ENCODE assay signal across 19 cellular contexts in the genomic region with DNA sequence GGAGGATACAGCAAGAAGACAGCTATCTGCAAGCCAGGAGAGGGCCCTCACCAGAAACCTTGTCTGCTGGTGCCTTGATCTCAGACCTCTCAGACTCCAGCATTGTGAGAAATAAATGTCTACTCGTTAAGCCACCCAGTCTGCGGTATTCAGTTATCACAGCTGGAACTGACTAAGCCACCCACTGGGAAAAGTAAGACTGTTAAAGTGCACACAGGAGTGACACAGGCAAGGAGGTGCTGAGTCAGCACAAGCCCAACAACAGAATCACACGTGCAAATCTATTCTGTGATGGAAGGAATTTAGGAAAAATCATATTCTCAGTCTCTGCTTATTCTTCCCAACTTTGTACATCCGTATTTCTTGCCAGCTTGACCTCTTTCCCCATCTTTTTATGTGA.
"Had no signal": no experiment of that assay in that cellular context is flagged by ENCODE, and none has a peak within 500 bp of the region (broad histone marks: within the 10 kb centered on the region; RNA-seq: fewer than 3 reads in every experiment).

No MANE protein-coding gene starts in this region.

- H3K4me1 ChIP-seq: breast epithelium, heart left ventricle, parathyroid adenoma, tibial nerve, uterus had no signal

- H3K9ac ChIP-seq: parathyroid adenoma had no signal

- H3K36me3 Mint-ChIP-seq: activated naive CD8-positive, alpha-beta T cell treated with anti-CD3 and anti-CD28 coated beads for 36 hours had no signal

- H3K27ac Mint-ChIP-seq: activated naive CD8-positive, alpha-beta T cell treated with anti-CD3 and anti-CD28 coated beads for 36 hours; activated T-helper 1 cell treated with anti-CD3 and anti-CD28 coated beads, Interleukin-12 subunit alpha, Interleukin-12 subunit beta, Interleukin-2, Interleukin-4 antibody, amounts not matched to agents 30 ng/mL and 10 ng/mL and 1 ng/mL, durations not matched to agents 14 hours and 24 hours and 36 hours; dendritic cell treated with granulocyte-macrophage colony-stimulating factor and Interleukin-4, amounts not matched to agents 40 ng/mL and 50 ng/mL, for 4 days had no signal

- H3K4me3 Mint-ChIP-seq: activated naive CD8-positive, alpha-beta T cell treated with anti-CD3 and anti-CD28 coated beads for 36 hours; activated T-helper 1 cell treated with anti-CD3 and anti-CD28 coated beads, Interleukin-12 subunit alpha, Interleukin-12 subunit beta, Interleukin-2, Interleukin-4 antibody, amounts not matched to agents 30 ng/mL and 10 ng/mL and 1 ng/mL, durations not matched to agents 14 hours and 24 hours and 36 hours; dendritic cell treated with granulocyte-macrophage colony-stimulating factor and Interleukin-4, amounts not matched to agents 40 ng/mL and 50 ng/mL, for 4 days had no signal

- ATAC-seq: activated CD4-positive, CD25-positive, alpha-beta regulatory T cell treated with anti-CD3 and anti-CD28 coated beads, Interleukin-2, amount 50 U/mL, for 24 hours; heart left ventricle; left cardiac atrium had no signal

- H3K9me3 ChIP-seq: tibial nerve, uterus had no signal

- H3K27me3 Mint-ChIP-seq: activated naive CD8-positive, alpha-beta T cell treated with anti-CD3 and anti-CD28 coated beads for 36 hours; dendritic cell treated with granulocyte-macrophage colony-stimulating factor and Interleukin-4, amounts not matched to agents 40 ng/mL and 50 ng/mL, for 4 days had no signal

- H2AFZ ChIP-seq: parathyroid adenoma had no signal

- H3K9me3 Mint-ChIP-seq: activated naive CD8-positive, alpha-beta T cell treated with anti-CD3 and anti-CD28 coated beads for 36 hours; activated T-helper 1 cell treated with anti-CD3 and anti-CD28 coated beads, Interleukin-12 subunit alpha, Interleukin-12 subunit beta, Interleukin-2, Interleukin-4 antibody, amounts not matched to agents 30 ng/mL and 10 ng/mL and 1 ng/mL, durations not matched to agents 14 hours and 24 hours and 36 hours; dendritic cell treated with granulocyte-macrophage colony-stimulating factor and Interleukin-4, amounts not matched to agents 40 ng/mL and 50 ng/mL, for 4 days had no signal

- H3K79me2 ChIP-seq: parathyroid adenoma had no signal

- H3K27me3 ChIP-seq: breast epithelium, heart left ventricle, tibial nerve, uterus had no signal

- H3K4me3 ChIP-seq: breast epithelium, heart left ventricle, tibial nerve, uterus had no signal

- H3K4me1 Mint-ChIP-seq: activated naive CD8-positive, alpha-beta T cell treated with anti-CD3 and anti-CD28 coated beads for 36 hours had no signal

- H3K36me3 ChIP-seq: breast epithelium, heart left ventricle, tibial nerve, uterus had no signal

- DNase-seq: activated CD4-positive, alpha-beta T cell treated with anti-CD3 and anti-CD28 coated beads, Interleukin-2, amount 50 U/mL, for 1 hour; activated naive CD8-positive, alpha-beta T cell treated with anti-CD3 and anti-CD28 coated beads for 36 hours; amygdala; cerebellar nuclear complex; effector memory CD4-positive, alpha-beta T cell; heart left ventricle; left cardiac atrium; midbrain; stimulated activated CD4-positive, alpha-beta T cell treated with anti-CD3 and anti-CD28 coated beads, Interleukin-4, amount 100 ng/mL, for 4 hours; stimulated activated CD8-positive, alpha-beta memory T cell treated with anti-CD3 and anti-CD28 coated beads, Interleukin-4, amount 100 ng/mL, for 48 hours; stimulated activated naive CD4-positive, alpha-beta T cell treated with Interleukin-2 at 50 U/mL for 16 hours; substantia nigra; uterus had no signal

- H3K27ac ChIP-seq: breast epithelium, heart left ventricle, parathyroid adenoma, tibial nerve, uterus had no signal
